In the genomic region with DNA sequence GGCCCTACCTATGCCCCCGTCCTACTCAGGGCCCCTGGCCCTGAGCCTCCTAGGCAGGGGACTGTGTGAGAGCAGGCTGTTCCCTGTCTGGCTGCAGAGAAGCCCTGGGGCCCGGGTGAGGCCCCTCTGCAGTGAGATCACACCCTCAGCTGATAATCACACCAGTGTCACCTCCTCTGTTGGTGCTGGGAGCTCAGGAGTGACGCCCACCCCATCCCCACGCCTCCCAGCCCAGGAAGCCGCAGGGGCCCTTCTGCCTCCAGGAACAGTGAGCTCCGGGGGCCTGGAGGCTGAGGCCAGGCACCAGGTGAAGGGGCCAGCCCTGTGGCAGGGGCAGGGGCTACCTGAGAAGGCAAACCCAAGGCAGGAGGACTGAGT, we compare ENCODE assay signal across 20 cellular contexts. TPM values are rescaled to one million over a fixed set of nuclear protein-coding genes. Genes with fewer than 3 reads are reported as not detected.
"Had no signal": no experiment of that assay in that cellular context is flagged by ENCODE, and none has a peak within 500 bp of the region (broad histone marks: within the 10 kb centered on the region; RNA-seq: fewer than 3 reads in every experiment).

No MANE protein-coding gene starts in this region.

- H3K4me1 Mint-ChIP-seq: activated naive CD8-positive, alpha-beta T cell treated with anti-CD3 and anti-CD28 coated beads, Interleukin-2, amount 50 U/mL, for 24 hours; natural killer cell had no signal

- H3K27ac ChIP-seq: lower lobe of right lung, prostate gland, right lobe of liver, spleen, testis, WERI-Rb-1 had no signal

- H3K36me3 Mint-ChIP-seq: natural killer cell had no signal

- H3K36me3 ChIP-seq: lower lobe of right lung, prostate gland, right lobe of liver, spleen, WERI-Rb-1 had no signal

- H3K27me3 Mint-ChIP-seq: activated naive CD8-positive, alpha-beta T cell treated with anti-CD3 and anti-CD28 coated beads, Interleukin-2, amount 50 U/mL, for 24 hours had no signal

- DNase-seq: activated CD4-positive, alpha-beta T cell treated with anti-CD3 and anti-CD28 coated beads for 4 hours; activated CD8-positive, alpha-beta memory T cell treated with anti-CD3 and anti-CD28 coated beads, Interleukin-2, amount 50 U/mL, for 4 hours; activated CD8-positive, alpha-beta T cell treated with anti-CD3 and anti-CD28 coated beads for 36 hours; activated naive CD4-positive, alpha-beta T cell; activated naive CD8-positive, alpha-beta T cell treated with anti-CD3 and anti-CD28 coated beads, Interleukin-2, amount 50 U/mL, for 24 hours; central memory CD4-positive, alpha-beta T cell; cortex of kidney; hippocampal formation; lower lobe of right lung; natural killer cell; nucleus accumbens; right lobe of liver; stimulated activated CD4-positive, alpha-beta T cell treated with anti-CD3 and anti-CD28 coated beads, Interleukin-2, amount 100 ng/mL, for 24 hours; stimulated activated naive CD4-positive, alpha-beta T cell treated with Interleukin-2 at 50 U/mL for 16 hours; T-helper 1 cell; testis; WERI-Rb-1 had no signal

- H3K4me3 ChIP-seq: lower lobe of right lung, mucosa of descending colon, prostate gland, right lobe of liver, spleen, testis had no signal

- H3K4me3 Mint-ChIP-seq: activated CD8-positive, alpha-beta T cell treated with anti-CD3 and anti-CD28 coated beads for 36 hours; activated naive CD8-positive, alpha-beta T cell treated with anti-CD3 and anti-CD28 coated beads, Interleukin-2, amount 50 U/mL, for 24 hours; natural killer cell had no signal

- H3K9me3 ChIP-seq: lower lobe of right lung, mucosa of descending colon, prostate gland, right lobe of liver, spleen, testis had no signal

- H3K9me3 Mint-ChIP-seq: activated CD8-positive, alpha-beta T cell treated with anti-CD3 and anti-CD28 coated beads for 36 hours; activated naive CD8-positive, alpha-beta T cell treated with anti-CD3 and anti-CD28 coated beads, Interleukin-2, amount 50 U/mL, for 24 hours; natural killer cell had no signal

- H3K27ac Mint-ChIP-seq: activated CD8-positive, alpha-beta T cell treated with anti-CD3 and anti-CD28 coated beads for 36 hours; activated naive CD8-positive, alpha-beta T cell treated with anti-CD3 and anti-CD28 coated beads, Interleukin-2, amount 50 U/mL, for 24 hours; natural killer cell had no signal

- H3K27me3 ChIP-seq: right lobe of liver, testis had no signal

- H3K4me1 ChIP-seq: lower lobe of right lung, prostate gland, right lobe of liver, spleen, testis had no signal

RNA-seq across cellular contexts. Expression of a gene that starts 20.0 kb away (rescaled TPM):
- total RNA-seq: activated CD8-positive, alpha-beta T cell treated with anti-CD3 and anti-CD28 coated beads for 36 hours had no signal
